8 cellular contexts compared by ENCODE assay signal in the genomic region with DNA sequence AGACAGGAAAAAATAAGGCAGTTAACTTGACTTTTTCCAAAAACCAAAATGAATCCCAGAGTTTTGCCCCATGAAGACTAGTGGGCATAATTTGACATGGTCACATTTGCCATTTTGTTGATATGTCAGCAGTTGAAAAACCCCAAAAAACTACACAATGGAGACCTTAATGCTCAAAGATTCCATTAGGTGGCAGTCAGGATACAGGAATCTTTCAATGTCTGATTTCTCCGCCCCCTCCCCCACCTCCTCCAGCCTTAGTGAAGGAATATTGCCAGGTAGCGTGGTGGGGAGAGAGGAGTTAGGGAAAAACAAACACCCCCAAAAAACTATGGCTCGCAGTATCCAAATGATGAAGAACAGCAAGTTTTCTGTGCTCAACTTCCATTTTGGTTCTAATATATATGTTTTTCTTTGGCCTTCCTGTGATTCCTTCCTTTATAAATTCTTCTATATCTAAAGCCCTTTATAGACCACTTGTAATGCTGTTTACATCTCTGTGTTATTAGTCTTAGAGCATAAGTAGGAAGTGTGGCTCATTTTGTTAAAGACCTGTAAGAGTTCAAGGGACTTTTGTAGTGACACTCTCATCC. TPM values are rescaled to one million over a fixed set of nuclear protein-coding genes. Genes with fewer than 3 reads are reported as not detected.
DNase-seq lines count a peak whose midpoint lies in the region; ATAC-seq and TF ChIP-seq lines count a peak whose summit lies in the region.

No MANE protein-coding gene starts in this region.

- H3K4me1 ChIP-seq in lower lobe of right lung = peaks cover 6% of the 10 kb centered on the region
- peaks cover 3% of the 10 kb centered on the region for H3K4me1 ChIP-seq in suprapubic skin

- no peak for TF ChIP-seq POLR2A in suprapubic skin (IDR thresholded peaks at IDR 0.05)

- TF ChIP-seq CTCF in AG09309 (IDR thresholded peaks at IDR 0.05; ENCODE audit: control insufficient read depth, insufficient read depth, low read depth, low read length, missing control alignments) = peak; percentile 68
- peak; percentile 63 for TF ChIP-seq CTCF in GM12864 (IDR thresholded peaks at IDR 0.05; ENCODE audit: low read depth, low read length, missing control alignments)
- peak; percentile 75 for TF ChIP-seq CTCF in choroid plexus epithelial cell (conservative IDR thresholded peaks at IDR 0.05; ENCODE audit: low read depth, low read length)
- peak; percentile 61 for TF ChIP-seq CTCF in lower lobe of right lung (IDR thresholded peaks at IDR 0.05)
- peak; percentile 23 to 64 for TF ChIP-seq CTCF in suprapubic skin (IDR thresholded peaks at IDR 0.05)

- H3K27me3 ChIP-seq in lower lobe of right lung (ENCODE audit: low read depth) (no peaks in the 10 kb centered on the region), suprapubic skin (no peaks in the 10 kb centered on the region)

- peak; percentile 68 to 83 for ATAC-seq in lower lobe of right lung
- ATAC-seq in HG02970 (IDR thresholded peaks at IDR 0.05; ENCODE audit: low FRiP score, unreplicated experiment) = no peak

- intact Hi-C loops in lower lobe of right lung (cut with DNase I) = loop anchor here (5.0 kb wide), 1 partner anchor 236 kb away; no protein-coding TSS in a partner anchor

- DNase-seq in AG09309 (ENCODE audit: low read depth) = no peak
- DNase-seq in GM12864 (ENCODE audit: low read depth) = no peak
- DNase-seq in M059J (ENCODE audit: low read depth) = peak; percentile 63
- DNase-seq in SW 1271 (lab: John Stamatoyannopoulos, UW) = peak; percentile 24 to 56
- DNase-seq in choroid plexus epithelial cell (ENCODE audit: low read depth) = peak; percentile 79
- no peak for DNase-seq in lower lobe of right lung
- no peak for DNase-seq in suprapubic skin (ENCODE audit: low spot score in 2 of 2)

- H3K4me3 ChIP-seq in AG09309 (ENCODE audit: control insufficient read depth, low read depth, low read length) (no peak overlapping the region), GM12864 (ENCODE audit: low read depth, low read length) (no peak overlapping the region), choroid plexus epithelial cell (ENCODE audit: low read depth, low read length) (no peak overlapping the region), lower lobe of right lung (no peak overlapping the region), suprapubic skin (no peak overlapping the region)

- H3K36me3 ChIP-seq in lower lobe of right lung (no peaks in the 10 kb centered on the region), suprapubic skin (no peaks in the 10 kb centered on the region)

- no peaks in the 10 kb centered on the region for H3K9me3 ChIP-seq in lower lobe of right lung
- H3K9me3 ChIP-seq in suprapubic skin = no peaks in the 10 kb centered on the region

- whole genome bisulfite sequencing in suprapubic skin = 2% methylated on average over 3 of the region's 3 CpGs

- no peak overlapping the region for H3K27ac ChIP-seq in lower lobe of right lung
- H3K27ac ChIP-seq in suprapubic skin = no peak overlapping the region

- TF ChIP-seq EP300 in suprapubic skin (IDR thresholded peaks at IDR 0.05) = no peak

RNA-seq across cellular contexts. Expression of gene SMNDC1, which starts 6.7 kb away (rescaled TPM):
- total RNA-seq in M059J (2014; rRNA removed; shearing (Covaris generic)) = 8.4 and 13.3 TPM in 2 replicates
- total RNA-seq in lower lobe of right lung (31.5 TPM), suprapubic skin (10 to 100 TPM; 10.3 to 15.8 (median 12.8) TPM)

Comparison
In these comparisons a context has a peak if more than half of its experiments do, and no peak if none do; other contexts are left out.
1. DNase-seq: peak in M059J (single experiment), SW 1271 (2 of 2) and choroid plexus epithelial cell (single experiment); none in AG09309 (single experiment), GM12864 (single experiment), lower lobe of right lung (single experiment) and suprapubic skin (0 of 2).
2. Peak in every context shown above with its lines, with median percentiles within 50 percentile points of each other: CTCF ChIP-seq.